In genomic region chr5:74205745-74206570, GRCh38 we compare ENCODE assay signal across 16 cellular contexts.
DNase-seq lines count a peak whose midpoint lies in the region; ATAC-seq and TF ChIP-seq lines count a peak whose summit lies in the region.
"Had no signal": no experiment of that assay in that cellular context is flagged by ENCODE, and none has a peak within 500 bp of the region (broad histone marks: within the 10 kb centered on the region; RNA-seq: fewer than 3 reads in every experiment).

No MANE protein-coding gene starts in this region.

- H3K36me3 ChIP-seq in PC-3 (ENCODE audit: low read depth, low read length) (no peaks in the 10 kb centered on the region), endodermal cell (ENCODE audit: control insufficient read depth, insufficient read depth, low read length) (no peaks in the 10 kb centered on the region), thoracic aorta (no peaks in the 10 kb centered on the region), MM.1S (replicated peaks; ENCODE audit: insufficient read depth, low read length) (no peaks in the 10 kb centered on the region)
- H3K36me3 ChIP-seq: neutrophil, spleen had no signal

- 76 to 84% methylated on average over 5 to 6 of the region's 6 CpGs for WGBS in endodermal cell (ENCODE audit: insufficient coverage in 1 of 2, insufficient read length in 1 of 2), 2 experiments

- no peak overlapping the region for H3K4me3 ChIP-seq in PC-3 (ENCODE audit: low read length)
- no peak overlapping the region for H3K4me3 ChIP-seq in endodermal cell (ENCODE audit: low read length)
- peak overlapping the region; percentile 8 for H3K4me3 ChIP-seq in thoracic aorta
- no peak overlapping the region for H3K4me3 ChIP-seq in MM.1S (ENCODE audit: low read length)
- H3K4me3 ChIP-seq: GM23338, spleen had no signal

- H3K9me3 Mint-ChIP-seq in endodermal cell = no peaks in the 10 kb centered on the region
- H3K9me3 Mint-ChIP-seq: GM23338; IgD-negative memory B cell; memory B cell; stimulated activated naive CD8-positive, alpha-beta T cell treated with anti-CD3 and anti-CD28 coated beads, Interleukin-15, amount 100 ng/mL, for 72 hours had no signal

- no TSS peak for BruUV-seq in PC-3 (replicated peaks; lab: Mats Ljungman, UMichigan)

- intact Hi-C loops in PC-3 (cut with micrococcal nuclease) = no loop called here

- DNase-seq in NCI-H2171 treated with DMSO at 0.1 percent for 48 hours (lab: John Stamatoyannopoulos, UW) (peak; percentile 76), NCI-H2171 (lab: John Stamatoyannopoulos, UW) (no peak), PC-3 (no peak), endodermal cell (no peak), thoracic aorta (ENCODE audit: low spot score) (no peak), HUDEP-2 (lab: John Stamatoyannopoulos, UW; ENCODE audit: unreplicated experiment in 76 of 76) (no peak), cortex of kidney (lab: John Stamatoyannopoulos, UW) (no peak), MM.1S (no peak)
- DNase-seq: activated CD8-positive, alpha-beta memory T cell treated with anti-CD3 and anti-CD28 coated beads, Interleukin-2, amount 10 ng/mL, durations not matched to agents 7 days and 5 days; activated naive CD4-positive, alpha-beta T cell treated with Interleukin-2 at 50 U/mL for 16 hours; spleen; stimulated activated naive CD8-positive, alpha-beta T cell treated with anti-CD3 and anti-CD28 coated beads, Interleukin-15, amount 100 ng/mL, for 72 hours had no signal

- H2AFZ ChIP-seq in PC-3 (ENCODE audit: low read length) (0 out of 2 replicates have a peak overlapping the region, but pooled peaks have one; percentile 18), MM.1S (ENCODE audit: low read length) (no peak overlapping the region)
- H2AFZ ChIP-seq: GM23338 had no signal

- no peak overlapping the region for H3K4me2 ChIP-seq in PC-3 (ENCODE audit: low read length)
- H3K4me2 ChIP-seq in MM.1S (ENCODE audit: low read depth, low read length) = no peak overlapping the region
- H3K4me2 ChIP-seq: GM23338 had no signal

- peaks cover 10% of the 10 kb centered on the region for H3K4me1 Mint-ChIP-seq in endodermal cell
- H3K4me1 Mint-ChIP-seq: memory B cell had no signal

- CTCF ChIA-PET in PC-3 (lab: Charles Lee) = interaction anchor here (0.5 kb wide), 1 partner anchor 75 kb away, joined by 3 read pairs; no protein-coding TSS in a partner anchor

- H3K27me3 ChIP-seq in PC-3 (ENCODE audit: low read length) (no peaks in the 10 kb centered on the region), endodermal cell (ENCODE audit: control insufficient read depth, insufficient read depth, low read length, poor library complexity, severe bottlenecking) (no peaks in the 10 kb centered on the region), thoracic aorta (replicated peaks; ENCODE audit: insufficient read depth) (no peaks in the 10 kb centered on the region), MM.1S (replicated peaks; ENCODE audit: insufficient read depth, low read length) (no peaks in the 10 kb centered on the region)
- H3K27me3 ChIP-seq: neutrophil, spleen had no signal

- H3K9me2 ChIP-seq in PC-3 (replicated peaks; ENCODE audit: low read length) (no peaks in the 10 kb centered on the region), MM.1S (replicated peaks; ENCODE audit: insufficient read depth, low read length) (no peaks in the 10 kb centered on the region)

- H3K36me3 Mint-ChIP-seq in endodermal cell (ENCODE audit: low read depth) = no peaks in the 10 kb centered on the region
- H3K36me3 Mint-ChIP-seq: activated CD8-positive, alpha-beta memory T cell treated with anti-CD3 and anti-CD28 coated beads, Interleukin-2, amount 10 ng/mL, durations not matched to agents 7 days and 5 days; memory B cell had no signal

- peaks cover 24% of the 10 kb centered on the region for H3K4me1 ChIP-seq in PC-3 (ENCODE audit: insufficient read depth, low read length)
- H3K4me1 ChIP-seq in endodermal cell (ENCODE audit: control insufficient read depth, insufficient read depth, low read length) = peaks cover 4% of the 10 kb centered on the region
- H3K4me1 ChIP-seq in thoracic aorta (ENCODE audit: control insufficient read depth in 1 of 2, low read depth in 2 of 2) = peaks cover 19 to 40% of the 10 kb centered on the region in 2 donors
- H3K4me1 ChIP-seq in MM.1S (ENCODE audit: low read length) = no peaks in the 10 kb centered on the region

- H3F3A ChIP-seq in PC-3 (ENCODE audit: low read length, unreplicated experiment) = no peaks in the 10 kb centered on the region
- no peaks in the 10 kb centered on the region for H3F3A ChIP-seq in MM.1S (ENCODE audit: insufficient read depth, low read length)

- H3K9ac ChIP-seq in PC-3 (ENCODE audit: low read length) (no peak overlapping the region), endodermal cell (ENCODE audit: extremely low read depth, low read length, poor library complexity, severe bottlenecking) (no peak overlapping the region), MM.1S (ENCODE audit: low read length) (no peak overlapping the region)

- ATAC-seq in PC-3 (no peak), thoracic aorta (ENCODE audit: insufficient number of reproducible peaks, low FRiP score, low read depth) (no peak)
- ATAC-seq: activated CD8-positive, alpha-beta memory T cell treated with anti-CD3 and anti-CD28 coated beads, Interleukin-2, amount 10 ng/mL, durations not matched to agents 7 days and 5 days; stimulated activated naive CD8-positive, alpha-beta T cell treated with anti-CD3 and anti-CD28 coated beads, Interleukin-15, amount 100 ng/mL, for 72 hours had no signal

- POLR2A ChIA-PET in PC-3 (lab: Charles Lee; ENCODE audit: unreplicated experiment) = no interaction called here

- peaks cover 4% of the 10 kb centered on the region for H3K27me3 Mint-ChIP-seq in endodermal cell (ENCODE audit: insufficient read depth)

- H3K79me2 ChIP-seq in PC-3 (ENCODE audit: low read length) (no peaks in the 10 kb centered on the region), MM.1S (ENCODE audit: low read length) (no peaks in the 10 kb centered on the region)

- H4K20me1 ChIP-seq in PC-3 (ENCODE audit: low read length) (no peaks in the 10 kb centered on the region), MM.1S (ENCODE audit: insufficient read depth, low read length) (no peaks in the 10 kb centered on the region)

- no peak overlapping the region for H3K27ac Mint-ChIP-seq in endodermal cell
- H3K27ac Mint-ChIP-seq: activated CD8-positive, alpha-beta memory T cell treated with anti-CD3 and anti-CD28 coated beads, Interleukin-2, amount 10 ng/mL, durations not matched to agents 7 days and 5 days; GM23338; memory B cell; stimulated activated naive CD8-positive, alpha-beta T cell treated with anti-CD3 and anti-CD28 coated beads, Interleukin-15, amount 100 ng/mL, for 72 hours had no signal

- no peak overlapping the region for H3K4me3 Mint-ChIP-seq in endodermal cell
- H3K4me3 Mint-ChIP-seq: activated CD8-positive, alpha-beta memory T cell treated with anti-CD3 and anti-CD28 coated beads, Interleukin-2, amount 10 ng/mL, durations not matched to agents 7 days and 5 days; GM23338; IgD-negative memory B cell; memory B cell; stimulated activated naive CD8-positive, alpha-beta T cell treated with anti-CD3 and anti-CD28 coated beads, Interleukin-15, amount 100 ng/mL, for 72 hours had no signal

- H3K9me3 ChIP-seq in PC-3 (ENCODE audit: low read length) (no peaks in the 10 kb centered on the region), endodermal cell (ENCODE audit: control insufficient read depth, low read length) (no peaks in the 10 kb centered on the region), thoracic aorta (no peaks in the 10 kb centered on the region), MM.1S (replicated peaks; ENCODE audit: insufficient read depth, low read length) (no peaks in the 10 kb centered on the region)
- H3K9me3 ChIP-seq: neutrophil, spleen had no signal

- H3K27ac ChIP-seq in PC-3 (ENCODE audit: low read length) (no peak overlapping the region), endodermal cell (ENCODE audit: low read depth, low read length) (peak overlapping the region; percentile 13), thoracic aorta (peak overlapping the region; percentile 59 to 65), MM.1S (ENCODE audit: low read length) (no peak overlapping the region)
- H3K27ac ChIP-seq: neutrophil, spleen had no signal

- no peak for TF ChIP-seq CTCF in PC-3 (conservative IDR thresholded peaks at IDR 0.05; ENCODE audit: low read depth, low read length)
- no peak for TF ChIP-seq CTCF in endodermal cell (conservative IDR thresholded peaks at IDR 0.05)
- no peak for TF ChIP-seq CTCF in thoracic aorta (IDR thresholded peaks at IDR 0.05)
- TF ChIP-seq CTCF in MM.1S (IDR thresholded peaks at IDR 0.05; ENCODE audit: low read length) = no peak

Comparison
In these comparisons a context has a peak if more than half of its experiments do, and no peak if none do; other contexts are left out.
1. H3K27ac ChIP-seq: peak in endodermal cell (single experiment) and thoracic aorta (2 of 2); none in PC-3 (single experiment) and MM.1S (single experiment).